In the genomic region with DNA sequence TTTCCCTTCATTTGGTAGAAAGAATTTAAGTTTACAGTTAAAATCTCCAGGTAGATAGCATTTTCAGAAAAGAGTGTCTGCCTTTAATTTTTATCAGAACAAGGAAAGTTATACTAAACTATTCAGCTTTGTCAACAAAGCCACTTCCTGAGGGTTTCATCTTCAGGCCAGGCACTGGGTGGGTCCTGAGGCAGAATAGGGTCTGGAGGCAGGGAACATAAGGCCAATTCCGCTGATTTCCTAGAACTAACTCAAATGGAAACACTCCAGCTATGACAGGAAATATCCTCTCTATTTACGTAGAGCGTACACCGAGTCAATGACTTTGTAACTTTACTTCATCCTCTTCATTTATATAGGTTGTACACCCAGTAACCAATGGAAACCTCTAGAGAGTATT, we compare ENCODE assay signal across 35 cellular contexts. TPM values are rescaled to one million over a fixed set of nuclear protein-coding genes. Genes with fewer than 3 reads are reported as not detected.
"Had no signal": no experiment of that assay in that cellular context is flagged by ENCODE, and none has a peak within 500 bp of the region (broad histone marks: within the 10 kb centered on the region; RNA-seq: fewer than 3 reads in every experiment).

No MANE protein-coding gene starts in this region.

- H2AFZ ChIP-seq: PC-9 had no signal

- H3K27ac ChIP-seq: PC-9, RWPE1 had no signal

- H3K4me2 ChIP-seq: PC-9 had no signal

- H3K9me3 ChIP-seq: MG63 had no signal

- H3K9me3 Mint-ChIP-seq: activated CD4-positive, alpha-beta memory T cell treated with anti-CD3 and anti-CD28 coated beads, Interleukin-2, amount 10 ng/mL, durations not matched to agents 7 days and 5 days; activated naive CD4-positive, alpha-beta T cell treated with anti-CD3 and anti-CD28 coated beads, Interleukin-2, amount 10 ng/mL, durations not matched to agents 7 days and 5 days; activated naive CD8-positive, alpha-beta T cell treated with anti-CD3 and anti-CD28 coated beads, Interleukin-2, amount 50 U/mL, for 24 hours; T-helper 1 cell treated with Interleukin-12 subunit alpha and Interleukin-12 subunit beta and Interleukin-4 antibody, amounts not matched to agents 30 μg/mL and 1 μg/mL, for 36 hours; T-helper 2 cell treated with Interferon-gamma antibody and Interleukin-4, amounts not matched to agents 5 μg/mL and 100 μg/mL, for 36 hours had no signal

- H3K27ac Mint-ChIP-seq: activated B cell treated with CpG ODN at 0.5 μM for 24 hours; activated CD4-positive, alpha-beta memory T cell treated with anti-CD3 and anti-CD28 coated beads, Interleukin-2, amount 10 ng/mL, durations not matched to agents 7 days and 5 days; activated CD8-positive, alpha-beta memory T cell treated with anti-CD3 and anti-CD28 coated beads, Interleukin-2, amount 10 ng/mL, durations not matched to agents 7 days and 5 days; activated naive CD4-positive, alpha-beta T cell treated with anti-CD3 and anti-CD28 coated beads, Interleukin-2, amount 10 ng/mL, durations not matched to agents 7 days and 5 days; activated naive CD8-positive, alpha-beta T cell; activated naive CD8-positive, alpha-beta T cell treated with anti-CD3 and anti-CD28 coated beads, Interleukin-2, amount 50 U/mL, for 24 hours; T-helper 1 cell treated with Interleukin-12 subunit alpha and Interleukin-12 subunit beta and Interleukin-4 antibody, amounts not matched to agents 30 μg/mL and 1 μg/mL, for 36 hours; T-helper 2 cell treated with Interferon-gamma antibody and Interleukin-4, amounts not matched to agents 5 μg/mL and 100 μg/mL, for 36 hours had no signal

- H3K27me3 Mint-ChIP-seq: brain had no signal

- H3K4me1 Mint-ChIP-seq: activated B cell treated with CpG ODN at 0.5 μM for 24 hours; activated CD8-positive, alpha-beta memory T cell treated with anti-CD3 and anti-CD28 coated beads, Interleukin-2, amount 10 ng/mL, durations not matched to agents 7 days and 5 days; activated naive CD4-positive, alpha-beta T cell treated with anti-CD3 and anti-CD28 coated beads, Interleukin-2, amount 10 ng/mL, durations not matched to agents 7 days and 5 days had no signal

- H3K4me3 Mint-ChIP-seq: activated B cell treated with CpG ODN at 0.5 μM for 24 hours; activated CD4-positive, alpha-beta memory T cell treated with anti-CD3 and anti-CD28 coated beads, Interleukin-2, amount 10 ng/mL, durations not matched to agents 7 days and 5 days; activated CD8-positive, alpha-beta memory T cell treated with anti-CD3 and anti-CD28 coated beads, Interleukin-2, amount 10 ng/mL, durations not matched to agents 7 days and 5 days; activated naive CD4-positive, alpha-beta T cell treated with anti-CD3 and anti-CD28 coated beads, Interleukin-2, amount 10 ng/mL, durations not matched to agents 7 days and 5 days; activated naive CD8-positive, alpha-beta T cell; activated naive CD8-positive, alpha-beta T cell treated with anti-CD3 and anti-CD28 coated beads, Interleukin-2, amount 50 U/mL, for 24 hours; brain; T-helper 1 cell treated with Interleukin-12 subunit alpha and Interleukin-12 subunit beta and Interleukin-4 antibody, amounts not matched to agents 30 μg/mL and 1 μg/mL, for 36 hours; T-helper 2 cell treated with Interferon-gamma antibody and Interleukin-4, amounts not matched to agents 5 μg/mL and 100 μg/mL, for 36 hours had no signal

- DNase-seq: activated B cell treated with CpG ODN at 0.5 μM for 24 hours; activated CD4-positive, alpha-beta memory T cell treated with anti-CD3 and anti-CD28 coated beads, Interleukin-2, amount 10 ng/mL, durations not matched to agents 7 days and 5 days; activated CD4-positive, alpha-beta T cell treated with anti-CD3 and anti-CD28 coated beads for 4 hours; activated CD4-positive, CD25-positive, alpha-beta regulatory T cell treated with anti-CD3 and anti-CD28 coated beads, Interleukin-2, amount 50 U/mL, for 72 hours; activated CD8-positive, alpha-beta memory T cell treated with anti-CD3 and anti-CD28 coated beads for 24 hours; activated CD8-positive, alpha-beta memory T cell treated with anti-CD3 and anti-CD28 coated beads, Interleukin-2, amount 10 ng/mL, durations not matched to agents 7 days and 5 days; activated CD8-positive, alpha-beta memory T cell treated with anti-CD3 and anti-CD28 coated beads, Interleukin-2, amount 50 U/mL, for 48 hours; activated effector memory CD4-positive, alpha-beta T cell treated with Interleukin-2 at 50 U/mL for 16 hours; activated naive CD4-positive, alpha-beta T cell treated with anti-CD3 and anti-CD28 coated beads, Interleukin-2, amount 10 ng/mL, durations not matched to agents 7 days and 5 days; activated naive CD8-positive, alpha-beta T cell treated with anti-CD3 and anti-CD28 coated beads, Interleukin-2, amount 50 U/mL, for 24 hours; activated T-cell treated with anti-CD3 and anti-CD28 coated beads, Interleukin-2, amount 50 U/mL, for 48 hours; anterior cingulate cortex; caudate nucleus; cerebellar nuclear complex; Karpas-422; MG63; NCI-H1092; NCI-H1436 treated with DMSO at 0.1 percent for 48 hours; NCI-H1694 treated with DMSO at 0.1 percent for 48 hours; NCI-H2029; NCI-H345; NCI-H524 treated with DMSO at 0.1 percent for 48 hours; NK-92 treated with Interleukin-12 subunit alpha and Interleukin-12 subunit beta, amount 100 ng/mL, for 24 hours; PC-9; SIG-M5 had no signal

- H3K36me3 Mint-ChIP-seq: activated CD8-positive, alpha-beta memory T cell treated with anti-CD3 and anti-CD28 coated beads, Interleukin-2, amount 10 ng/mL, durations not matched to agents 7 days and 5 days; activated naive CD4-positive, alpha-beta T cell treated with anti-CD3 and anti-CD28 coated beads, Interleukin-2, amount 10 ng/mL, durations not matched to agents 7 days and 5 days; activated naive CD8-positive, alpha-beta T cell had no signal

- H3K27me3 ChIP-seq: MG63 had no signal

- H3K4me3 ChIP-seq: MG63, PC-9 had no signal

- FAIRE-seq: bronchial epithelial cell, RCC 7860, TTC549 had no signal

- ATAC-seq: activated CD8-positive, alpha-beta memory T cell treated with anti-CD3 and anti-CD28 coated beads, Interleukin-2, amount 10 ng/mL, durations not matched to agents 7 days and 5 days; activated naive CD8-positive, alpha-beta T cell treated with anti-CD3 and anti-CD28 coated beads, Interleukin-2, amount 50 U/mL, for 24 hours; Right ventricle myocardium inferior had no signal

- H3K36me3 ChIP-seq: MG63 had no signal

RNA-seq across cellular contexts. Expression of gene FAM124B, which starts 32.7 kb away (rescaled TPM):
- total RNA-seq: activated B cell treated with CpG ODN at 0.5 μM for 24 hours, bronchial epithelial cell, NCI-H460 had no signal
